Comparison of ENCODE assay signal across 1 cellular context in the genomic region with DNA sequence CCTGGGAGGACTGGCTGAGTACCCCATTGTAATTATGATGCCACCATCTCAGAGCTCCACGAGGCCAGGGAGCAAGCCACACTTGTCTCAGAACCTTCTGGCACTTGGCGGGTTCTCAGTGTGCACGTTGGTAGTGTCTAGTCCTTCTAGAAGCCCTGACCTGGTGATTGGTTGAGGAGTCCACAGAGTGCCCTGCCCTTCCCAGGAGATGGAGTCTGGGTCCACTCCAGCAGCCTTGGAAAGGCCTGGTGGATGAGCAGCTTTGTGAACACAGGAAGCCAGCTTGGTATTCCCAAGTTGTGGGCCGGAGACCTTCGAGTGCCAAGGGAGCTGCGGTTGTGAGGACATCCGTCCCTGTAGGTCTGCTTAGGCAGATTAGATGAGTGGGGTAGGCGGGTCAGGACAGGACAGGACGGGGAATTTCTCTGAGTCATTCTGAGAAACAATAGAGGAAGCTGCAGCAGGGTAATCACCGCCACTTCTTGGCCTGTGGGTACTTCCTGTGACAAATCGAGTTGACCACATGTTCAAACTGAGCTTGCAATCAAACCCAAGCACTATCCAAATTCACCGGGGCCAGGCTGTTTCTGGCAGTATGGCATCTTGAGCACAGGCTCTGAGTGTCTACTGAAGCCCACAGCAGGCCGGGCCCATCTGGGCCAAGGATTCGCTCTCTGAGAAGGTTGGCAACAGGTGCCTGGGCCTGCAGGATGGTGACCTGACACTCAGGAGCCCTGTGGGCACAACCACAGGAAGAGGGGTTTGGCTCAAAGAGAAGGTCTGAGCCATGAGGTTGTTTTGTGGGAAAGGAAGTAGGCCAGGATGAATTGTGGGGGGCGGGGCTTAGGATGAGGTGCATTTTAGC.
TF ChIP-seq lines count a peak whose summit lies in the region.

No MANE protein-coding gene starts in this region.

TF ChIP-seq in HCT116, 20 proteins besides CTCF, POLR2A, EP300 and RAD21 (continued from another document):
- TF ChIP-seq, protein P1, sequence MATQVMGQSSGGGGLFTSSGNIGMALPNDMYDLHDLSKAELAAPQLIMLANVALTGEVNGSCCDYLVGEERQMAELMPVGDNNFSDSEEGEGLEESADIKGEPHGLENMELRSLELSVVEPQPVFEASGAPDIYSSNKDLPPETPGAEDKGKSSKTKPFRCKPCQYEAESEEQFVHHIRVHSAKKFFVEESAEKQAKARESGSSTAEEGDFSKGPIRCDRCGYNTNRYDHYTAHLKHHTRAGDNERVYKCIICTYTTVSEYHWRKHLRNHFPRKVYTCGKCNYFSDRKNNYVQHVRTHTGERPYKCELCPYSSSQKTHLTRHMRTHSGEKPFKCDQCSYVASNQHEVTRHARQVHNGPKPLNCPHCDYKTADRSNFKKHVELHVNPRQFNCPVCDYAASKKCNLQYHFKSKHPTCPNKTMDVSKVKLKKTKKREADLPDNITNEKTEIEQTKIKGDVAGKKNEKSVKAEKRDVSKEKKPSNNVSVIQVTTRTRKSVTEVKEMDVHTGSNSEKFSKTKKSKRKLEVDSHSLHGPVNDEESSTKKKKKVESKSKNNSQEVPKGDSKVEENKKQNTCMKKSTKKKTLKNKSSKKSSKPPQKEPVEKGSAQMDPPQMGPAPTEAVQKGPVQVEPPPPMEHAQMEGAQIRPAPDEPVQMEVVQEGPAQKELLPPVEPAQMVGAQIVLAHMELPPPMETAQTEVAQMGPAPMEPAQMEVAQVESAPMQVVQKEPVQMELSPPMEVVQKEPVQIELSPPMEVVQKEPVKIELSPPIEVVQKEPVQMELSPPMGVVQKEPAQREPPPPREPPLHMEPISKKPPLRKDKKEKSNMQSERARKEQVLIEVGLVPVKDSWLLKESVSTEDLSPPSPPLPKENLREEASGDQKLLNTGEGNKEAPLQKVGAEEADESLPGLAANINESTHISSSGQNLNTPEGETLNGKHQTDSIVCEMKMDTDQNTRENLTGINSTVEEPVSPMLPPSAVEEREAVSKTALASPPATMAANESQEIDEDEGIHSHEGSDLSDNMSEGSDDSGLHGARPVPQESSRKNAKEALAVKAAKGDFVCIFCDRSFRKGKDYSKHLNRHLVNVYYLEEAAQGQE (IDR thresholded peaks at IDR 0.05; ENCODE audit: low read depth), result no peak
- TF ChIP-seq POLR2AphosphoS5 (IDR thresholded peaks at IDR 0.05; ENCODE audit: low read depth, low read length), result peak; percentile 49
- TF ChIP-seq ELF1 (IDR thresholded peaks at IDR 0.05; ENCODE audit: borderline replicate concordance, low read depth), result no peak
- TF ChIP-seq JUND (IDR thresholded peaks at IDR 0.05), result peak; percentile 68
- TF ChIP-seq EGR1 (IDR thresholded peaks at IDR 0.05; ENCODE audit: low read depth), result no peak
- TF ChIP-seq ZFX (IDR thresholded peaks at IDR 0.05), result no peak
- no peak for TF ChIP-seq YY1 (IDR thresholded peaks at IDR 0.05; ENCODE audit: extremely low read depth, insufficient replicate concordance, low read depth, low read length)
- TF ChIP-seq EZH2 (IDR thresholded peaks at IDR 0.05), result no peak
- TF ChIP-seq, protein P2, sequence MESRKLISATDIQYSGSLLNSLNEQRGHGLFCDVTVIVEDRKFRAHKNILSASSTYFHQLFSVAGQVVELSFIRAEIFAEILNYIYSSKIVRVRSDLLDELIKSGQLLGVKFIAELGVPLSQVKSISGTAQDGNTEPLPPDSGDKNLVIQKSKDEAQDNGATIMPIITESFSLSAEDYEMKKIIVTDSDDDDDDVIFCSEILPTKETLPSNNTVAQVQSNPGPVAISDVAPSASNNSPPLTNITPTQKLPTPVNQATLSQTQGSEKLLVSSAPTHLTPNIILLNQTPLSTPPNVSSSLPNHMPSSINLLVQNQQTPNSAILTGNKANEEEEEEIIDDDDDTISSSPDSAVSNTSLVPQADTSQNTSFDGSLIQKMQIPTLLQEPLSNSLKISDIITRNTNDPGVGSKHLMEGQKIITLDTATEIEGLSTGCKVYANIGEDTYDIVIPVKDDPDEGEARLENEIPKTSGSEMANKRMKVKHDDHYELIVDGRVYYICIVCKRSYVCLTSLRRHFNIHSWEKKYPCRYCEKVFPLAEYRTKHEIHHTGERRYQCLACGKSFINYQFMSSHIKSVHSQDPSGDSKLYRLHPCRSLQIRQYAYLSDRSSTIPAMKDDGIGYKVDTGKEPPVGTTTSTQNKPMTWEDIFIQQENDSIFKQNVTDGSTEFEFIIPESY (IDR thresholded peaks at IDR 0.05; ENCODE audit: extremely low read depth, insufficient replicate concordance, low read length), result no peak
- no peak for TF ChIP-seq SRF (IDR thresholded peaks at IDR 0.05; ENCODE audit: low read depth)
- TF ChIP-seq, protein P3, sequence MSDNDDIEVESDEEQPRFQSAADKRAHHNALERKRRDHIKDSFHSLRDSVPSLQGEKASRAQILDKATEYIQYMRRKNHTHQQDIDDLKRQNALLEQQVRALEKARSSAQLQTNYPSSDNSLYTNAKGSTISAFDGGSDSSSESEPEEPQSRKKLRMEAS (IDR thresholded peaks at IDR 0.05), result peak; percentile 88
- no peak for TF ChIP-seq ATF3 (IDR thresholded peaks at IDR 0.05)
- no peak for TF ChIP-seq SIN3A (IDR thresholded peaks at IDR 0.05; ENCODE audit: low read depth)
